In genomic region chr3:35045106-35045505, GRCh38 we compare ENCODE assay signal across 29 cellular contexts.
"Had no signal": no experiment of that assay in that cellular context is flagged by ENCODE, and none has a peak within 500 bp of the region (broad histone marks: within the 10 kb centered on the region; RNA-seq: fewer than 3 reads in every experiment).

No MANE protein-coding gene starts in this region.

- H3K9me3 ChIP-seq: adrenal gland, ascending aorta, body of pancreas, breast epithelium had no signal

- H3K4me3 ChIP-seq: adrenal gland, ascending aorta, body of pancreas, breast epithelium, cardiac muscle cell had no signal

- H3K27me3 ChIP-seq: adrenal gland, ascending aorta, body of pancreas, brain microvascular endothelial cell, breast epithelium, cardiac muscle cell had no signal

- DNase-seq: activated effector memory CD4-positive, alpha-beta T cell treated with anti-CD3 and anti-CD28 coated beads, Interleukin-2, amount 50 U/mL, for 16 hours; activated effector memory CD4-positive, alpha-beta T cell treated with Interleukin-2 at 50 U/mL for 16 hours; activated gamma-delta T cell; activated gamma-delta T cell treated with Interleukin-2 at 50 U/mL for 16 hours; activated naive CD4-positive, alpha-beta T cell; activated naive CD4-positive, alpha-beta T cell treated with anti-CD3 and anti-CD28 coated beads for 36 hours; activated naive CD4-positive, alpha-beta T cell treated with anti-CD3 and anti-CD28 coated beads, Interleukin-2, amount 10 ng/mL, durations not matched to agents 7 days and 5 days; activated naive CD4-positive, alpha-beta T cell treated with anti-CD3 and anti-CD28 coated beads, Interleukin-2, amount 50 U/mL, for 16 hours; activated naive CD4-positive, alpha-beta T cell treated with Interleukin-2 at 50 U/mL for 16 hours; activated naive CD8-positive, alpha-beta T cell treated with anti-CD3 and anti-CD28 coated beads for 36 hours; activated naive CD8-positive, alpha-beta T cell treated with anti-CD3 and anti-CD28 coated beads, Interleukin-2, amount 10 ng/mL, durations not matched to agents 7 days and 5 days; activated naive CD8-positive, alpha-beta T cell treated with anti-CD3 and anti-CD28 coated beads, Interleukin-2, amount 50 U/mL, for 24 hours; activated T-cell treated with anti-CD3 and anti-CD28 coated beads, Interleukin-2, amount 50 U/mL, for 24 hours; activated T-cell treated with anti-CD3 and anti-CD28 coated beads, Interleukin-2, amount 50 U/mL, for 4 hours; activated T-cell treated with anti-CD3 and anti-CD28 coated beads, Interleukin-2, amount 50 U/mL, for 48 hours; activated T-cell treated with anti-CD3 and anti-CD28 coated beads, Interleukin-2, amount 50 U/mL, for 72 hours; adrenal gland; amniotic stem cell; amygdala; anterior cingulate cortex; aorta; body of pancreas; brain microvascular endothelial cell; caudate nucleus; central memory CD4-positive, alpha-beta T cell; cerebellar nuclear complex had no signal

- H3K36me3 ChIP-seq: adrenal gland, ascending aorta, brain microvascular endothelial cell, breast epithelium, cardiac muscle cell had no signal

- H3K27ac ChIP-seq: adrenal gland, ascending aorta, body of pancreas, brain microvascular endothelial cell, breast epithelium, cardiac muscle cell had no signal

- H3K4me1 ChIP-seq: adrenal gland, ascending aorta, breast epithelium had no signal
